In the genomic region with DNA sequence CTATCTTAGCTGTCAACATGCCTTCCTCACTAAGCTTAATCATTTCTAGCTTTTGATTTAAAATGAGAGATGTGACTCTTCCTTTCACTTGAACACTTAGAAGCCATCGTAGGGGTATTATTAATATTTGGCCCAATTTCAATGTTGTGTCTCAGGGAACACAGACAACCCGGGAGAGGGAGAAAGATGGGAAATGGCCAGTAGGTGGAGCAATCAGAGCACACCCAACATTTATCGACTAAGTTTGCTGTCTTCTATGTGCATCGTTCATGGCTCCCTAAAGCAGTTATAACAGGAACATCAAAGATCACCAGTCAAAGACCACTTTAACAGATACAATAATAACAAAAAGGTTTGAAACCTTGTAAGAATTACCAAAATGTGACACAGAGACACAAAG, we compare ENCODE assay signal across 12 cellular contexts.
DNase-seq lines count a peak whose midpoint lies in the region; ATAC-seq and TF ChIP-seq lines count a peak whose summit lies in the region.
"Had no signal": no experiment of that assay in that cellular context is flagged by ENCODE, and none has a peak within 500 bp of the region (broad histone marks: within the 10 kb centered on the region; RNA-seq: fewer than 3 reads in every experiment).

No MANE protein-coding gene starts in this region.

- H3K9me3 ChIP-seq in left ventricle myocardium inferior (replicated peaks) (peaks cover 6% of the 10 kb centered on the region), mesenchymal stem cell (ENCODE audit: control insufficient read depth, low read length) (peaks cover 5% of the 10 kb centered on the region)

- H3K9ac ChIP-seq in mesenchymal stem cell (ENCODE audit: low read length): no peak overlapping the region

- peak; percentile 26 for TF ChIP-seq CTCF in left ventricle myocardium inferior (IDR thresholded peaks at IDR 0.05; ENCODE audit: borderline replicate concordance)
- peak; percentile 20 for TF ChIP-seq CTCF in fibroblast of the aortic adventitia (IDR thresholded peaks at IDR 0.05; ENCODE audit: insufficient read depth, low read length)

- H3K27me3 ChIP-seq in left ventricle myocardium inferior (ENCODE audit: low read depth) (no peaks in the 10 kb centered on the region), mesenchymal stem cell (ENCODE audit: control insufficient read depth in 1 of 2, insufficient read depth in 1 of 2, low read length in 2 of 2) (no peaks in the 10 kb centered on the region)

- no peak overlapping the region for H2BK5ac ChIP-seq in mesenchymal stem cell (ENCODE audit: low read depth, low read length, poor library complexity, severe bottlenecking)

- H3K27ac ChIP-seq in left ventricle myocardium inferior (replicated peaks): no peak overlapping the region
- H3K27ac ChIP-seq in mesenchymal stem cell (ENCODE audit: low read length, poor library complexity, severe bottlenecking): no peak overlapping the region
- H3K27ac ChIP-seq: skin epidermis had no signal

- H2AK5ac ChIP-seq in mesenchymal stem cell (ENCODE audit: low read length, severe bottlenecking): no peak overlapping the region

- WGBS in mesenchymal stem cell: 91% methylated on average over 4 of the region's 4 CpGs

- H3K23ac ChIP-seq in mesenchymal stem cell (ENCODE audit: low read length in 2 of 2): no peak overlapping the region

- H2AFZ ChIP-seq in mesenchymal stem cell (ENCODE audit: low read depth, low read length): no peak overlapping the region

- H3K36me3 ChIP-seq in left ventricle myocardium inferior (peaks cover 5% of the 10 kb centered on the region), mesenchymal stem cell (ENCODE audit: control insufficient read depth in 1 of 2, insufficient read depth in 2 of 2, low read depth in 1 of 2, low read length in 2 of 2) (peaks cover 0 to 12% of the 10 kb centered on the region in 2 experiments)

- H3K79me1 ChIP-seq in mesenchymal stem cell (replicated peaks; ENCODE audit: low read length, poor library complexity, severe bottlenecking): peaks cover 14% of the 10 kb centered on the region

- no peak overlapping the region for H2BK12ac ChIP-seq in mesenchymal stem cell (ENCODE audit: low read length in 2 of 2)

- no peak overlapping the region for H2BK15ac ChIP-seq in mesenchymal stem cell (ENCODE audit: low read depth, poor library complexity, severe bottlenecking)

- no peak overlapping the region for H3K4me3 ChIP-seq in left ventricle myocardium inferior
- H3K4me3 ChIP-seq in fibroblast of the aortic adventitia (ENCODE audit: low read depth, low read length): no peak overlapping the region
- no peak overlapping the region for H3K4me3 ChIP-seq in mesenchymal stem cell (ENCODE audit: insufficient read depth in 1 of 2, low read depth in 1 of 2, low read length in 2 of 2)
- H3K4me3 ChIP-seq: skin epidermis had no signal

- H4K91ac ChIP-seq in mesenchymal stem cell (ENCODE audit: low read length): no peak overlapping the region

- no peaks in the 10 kb centered on the region for H3K4me1 ChIP-seq in left ventricle myocardium inferior
- no peaks in the 10 kb centered on the region for H3K4me1 ChIP-seq in mesenchymal stem cell (ENCODE audit: control insufficient read depth, insufficient read depth, low read depth, low read length)

- no peak overlapping the region for H3K18ac ChIP-seq in mesenchymal stem cell (ENCODE audit: low read depth in 1 of 2, low read length in 2 of 2)

- intact Hi-C loops in left ventricle myocardium inferior (cut with micrococcal nuclease) (no loop called here), cardiac septum (cut with DNase I) (no loop called here)

- DNase-seq in left ventricle myocardium inferior: no peak
- DNase-seq in cardiac septum (ENCODE audit: low spot score): no peak
- DNase-seq in OCI-M1 (lab: John Stamatoyannopoulos, UW): peak; percentile 8
- DNase-seq in fibroblast of the aortic adventitia (ENCODE audit: low read depth): no peak
- no peak for DNase-seq in mesenchymal stem cell
- no peak for DNase-seq in SIG-M5 (lab: John Stamatoyannopoulos, UW)
- DNase-seq: activated effector memory CD4-positive, alpha-beta T cell treated with Interleukin-2 at 50 U/mL for 16 hours; naive B cell; NCI-H1930 had no signal

- H4K8ac ChIP-seq in mesenchymal stem cell (ENCODE audit: low read length): no peak overlapping the region

- no peak overlapping the region for H3K4ac ChIP-seq in mesenchymal stem cell (ENCODE audit: low read depth in 1 of 2, low read length in 2 of 2)

- no peak for ATAC-seq in HG02798 (IDR thresholded peaks at IDR 0.05; ENCODE audit: poor library complexity, unreplicated experiment)
- no peak for ATAC-seq in HG02885 (IDR thresholded peaks at IDR 0.05; ENCODE audit: poor library complexity, unreplicated experiment)

- H2BK120ac ChIP-seq in mesenchymal stem cell (ENCODE audit: low read depth, low read length): no peak overlapping the region

- no peak overlapping the region for H3K14ac ChIP-seq in mesenchymal stem cell (ENCODE audit: low read length in 2 of 2)

- H3K4me2 ChIP-seq in mesenchymal stem cell (ENCODE audit: low read length, poor library complexity, severe bottlenecking): no peak overlapping the region
